ENCODE assay signal across 30 cellular contexts in genomic region chr3:182241196-182241776, GRCh38.
DNase-seq lines count a peak whose midpoint lies in the region; ATAC-seq and TF ChIP-seq lines count a peak whose summit lies in the region.
"Had no signal": no experiment of that assay in that cellular context is flagged by ENCODE, and none has a peak within 500 bp of the region (broad histone marks: within the 10 kb centered on the region; RNA-seq: fewer than 3 reads in every experiment).

No MANE protein-coding gene starts in this region.

- H3K27me3 ChIP-seq in right cardiac atrium (ENCODE audit: control insufficient read depth, insufficient read depth) (no peaks in the 10 kb centered on the region), tibial nerve (no peaks in the 10 kb centered on the region), spleen (replicated peaks in 1 of 7) (no peaks in the 10 kb centered on the region)
- H3K27me3 ChIP-seq: cardiac muscle cell, pancreas, right lobe of liver, upper lobe of right lung had no signal

- H3K4me1 ChIP-seq in right cardiac atrium (ENCODE audit: control insufficient read depth, insufficient read depth, low read length) (no peaks in the 10 kb centered on the region), tibial nerve (peaks cover 0 to 38% (median 18%) of the 10 kb centered on the region in 4 donors), spleen (no peaks in the 10 kb centered on the region)
- H3K4me1 ChIP-seq: pancreas, upper lobe of right lung had no signal

- no peak overlapping the region for H3K4me3 ChIP-seq in right cardiac atrium (ENCODE audit: low read length)
- no peak overlapping the region for H3K4me3 ChIP-seq in tibial nerve
- no peak overlapping the region for H3K4me3 ChIP-seq in spleen
- H3K4me3 ChIP-seq: cardiac muscle cell, K562, pancreas, right lobe of liver, upper lobe of right lung had no signal

- H3K27ac ChIP-seq in right cardiac atrium (ENCODE audit: low read length), result peak overlapping the region; percentile 55
- H3K27ac ChIP-seq in tibial nerve, result peak overlapping the region; percentile 46 to 94 (median 77)
- no peak overlapping the region for H3K27ac ChIP-seq in spleen
- H3K27ac ChIP-seq: 22Rv1, C4-2B, cardiac muscle cell, pancreas, upper lobe of right lung had no signal

- no peaks in the 10 kb centered on the region for H3K36me3 ChIP-seq in tibial nerve
- H3K36me3 ChIP-seq in spleen, result no peaks in the 10 kb centered on the region
- H3K36me3 ChIP-seq: cardiac muscle cell, pancreas, right lobe of liver, upper lobe of right lung had no signal

- TF ChIP-seq POLR2A in tibial nerve (IDR thresholded peaks at IDR 0.05) (no peak), spleen (IDR thresholded peaks at IDR 0.05) (no peak)

- intact Hi-C loops in right cardiac atrium (cut with DNase I) (loop anchor here in 1 of 4 donors (10.0 kb wide), 1 partner anchor 526 kb away; the partner anchor contains the start of gene SOX2), sciatic nerve (cut with DNase I) (no loop called here), spleen (cut with DNase I; ENCODE audit: low total_unique reads) (no loop called here)

- 60% methylated on average over 8 of the region's 8 CpGs for WGBS in right cardiac atrium
- WGBS in tibial nerve, 2 donors, result 57% methylated on average over 8 of the region's 8 CpGs
- WGBS in spleen, 5 donors, result 79 to 87% (median 85%) methylated on average over 8 of the region's 8 CpGs

- peak; percentile 16 for DNase-seq in SHP77 treated with DMSO at 0.1 percent for 48 hours (lab: John Stamatoyannopoulos, UW)
- no peak for DNase-seq in SHP77 (lab: John Stamatoyannopoulos, UW)
- no peak for DNase-seq in right cardiac atrium
- no peak for DNase-seq in sciatic nerve (ENCODE audit: low spot score)
- no peak for DNase-seq in tibial nerve (ENCODE audit: low spot score in 2 of 2)
- no peak for DNase-seq in D341Med (ENCODE audit: low spot score)
- DNase-seq in spleen, result no peak
- DNase-seq: activated CD4-positive, alpha-beta memory T cell treated with anti-CD3 and anti-CD28 coated beads for 36 hours; activated CD8-positive, alpha-beta memory T cell treated with anti-CD3 and anti-CD28 coated beads, Interleukin-2, amount 50 U/mL, for 4 hours; DMS79 treated with DMSO at 0.1 percent for 48 hours; GF-D8; HCEC 1CT; MM.1S; NCI-H1417 treated with DMSO at 0.1 percent for 48 hours; NCI-H446 treated with DMSO at 0.1 percent for 48 hours; NCI-H82; pancreas; right lobe of liver; RPMI8226; stimulated activated naive CD8-positive, alpha-beta T cell treated with anti-CD3 and anti-CD28 coated beads, Interleukin-15, amount 100 ng/mL, for 72 hours; T-helper 17 cell; upper lobe of right lung had no signal

- no peaks in the 10 kb centered on the region for H3K9me3 ChIP-seq in right cardiac atrium (ENCODE audit: control insufficient read depth, low read length)
- no peaks in the 10 kb centered on the region for H3K9me3 ChIP-seq in tibial nerve
- H3K9me3 ChIP-seq in spleen, result no peaks in the 10 kb centered on the region
- H3K9me3 ChIP-seq: pancreas, right lobe of liver, SK-N-SH, upper lobe of right lung had no signal

- no peak for TF ChIP-seq EP300 in tibial nerve (IDR thresholded peaks at IDR 0.05)

- TF ChIP-seq CTCF in tibial nerve (IDR thresholded peaks at IDR 0.05), result no peak
- no peak for TF ChIP-seq CTCF in spleen (IDR thresholded peaks at IDR 0.05 in 8 of 11, conservative IDR thresholded peaks at IDR 0.05 in 3 of 11)

- ATAC-seq in right cardiac atrium (peak in 1 of 2 donors; percentile 26), sciatic nerve (peak; percentile 31), GM19395 (IDR thresholded peaks at IDR 0.05; ENCODE audit: unreplicated experiment) (no peak)
- ATAC-seq: activated CD4-positive, CD25-positive, alpha-beta regulatory T cell treated with anti-CD3 and anti-CD28 coated beads, Interleukin-2, amount 50 U/mL, for 24 hours; natural killer cell treated with Interleukin-12 subunit alpha and Interleukin-12 subunit beta and Interleukin-15 and Interleukin-18, amount 100 ng/mL, for 72 hours; stimulated activated naive CD8-positive, alpha-beta T cell treated with anti-CD3 and anti-CD28 coated beads, Interleukin-15, amount 100 ng/mL, for 72 hours; T-helper 17 cell had no signal

Comparison
In these comparisons a context has a peak if more than half of its experiments do, and no peak if none do; other contexts are left out.
1. H3K27ac ChIP-seq: peak in right cardiac atrium (single experiment) and tibial nerve (4 of 4); none in spleen (0 of 8).